ENCODE assay signal across 7 cellular contexts in genomic region chr10:26881600-26882331, GRCh38. TPM values are rescaled to one million over a fixed set of nuclear protein-coding genes. Genes with fewer than 3 reads are reported as not detected.
DNase-seq lines count a peak whose midpoint lies in the region; ATAC-seq, FAIRE-seq and TF ChIP-seq lines count a peak whose summit lies in the region.

No MANE protein-coding gene starts in this region.

- H3K9me3 Mint-ChIP-seq in glutamatergic neuron (ENCODE audit: unreplicated experiment) = peaks cover 2% of the 10 kb centered on the region

- no peaks in the 10 kb centered on the region for H3K27me3 Mint-ChIP-seq in glutamatergic neuron (ENCODE audit: unreplicated experiment)

- no peaks in the 10 kb centered on the region for H3K4me1 Mint-ChIP-seq in glutamatergic neuron (ENCODE audit: low read depth, unreplicated experiment)

- H3K27ac Mint-ChIP-seq in glutamatergic neuron (ENCODE audit: unreplicated experiment) = no peak overlapping the region

- TF ChIP-seq CTCF in WERI-Rb-1 (IDR thresholded peaks at IDR 0.05; ENCODE audit: low read depth, low read length) = peak; percentile 39
- peak; percentile 34 for TF ChIP-seq CTCF in glutamatergic neuron (IDR thresholded peaks at IDR 0.05; ENCODE audit: partially characterized antibody, unreplicated experiment)

- FAIRE-seq in G401.6 (lab: Jason Lieb, UNC) = peak; percentile 97
- peak; percentile 91 for FAIRE-seq in H54 (lab: Jason Lieb, UNC)

- no peaks in the 10 kb centered on the region for H3K9me3 ChIP-seq in WERI-Rb-1 (ENCODE audit: severe bottlenecking)

- no peaks in the 10 kb centered on the region for H3K36me3 ChIP-seq in WERI-Rb-1

- H3K27ac ChIP-seq in WERI-Rb-1 = no peak overlapping the region

- no peak overlapping the region for H3K4me3 ChIP-seq in WERI-Rb-1 (ENCODE audit: low read depth, low read length)

- H3K4me3 Mint-ChIP-seq in glutamatergic neuron (ENCODE audit: unreplicated experiment) = peak overlapping the region; percentile 3

- DNase-seq in H54 (ENCODE audit: insufficient read length, low spot score) (peak; percentile 18), NCI-H1694 treated with DMSO at 0.1 percent for 48 hours (lab: John Stamatoyannopoulos, UW) (peak; percentile 63), WERI-Rb-1 (no peak), glutamatergic neuron (no peak), renal cortical epithelial cell (ENCODE audit: low read depth) (peak; percentile 74)

- H3K27me3 ChIP-seq in WERI-Rb-1 (ENCODE audit: insufficient read depth, low read depth, severe bottlenecking) = no peaks in the 10 kb centered on the region

- no peak for ATAC-seq in GM18520 (IDR thresholded peaks at IDR 0.05; ENCODE audit: unreplicated experiment)

- no peaks in the 10 kb centered on the region for H3K36me3 Mint-ChIP-seq in glutamatergic neuron (ENCODE audit: unreplicated experiment)

- TF ChIP-seq POLR2A in H54 (IDR thresholded peaks at IDR 0.05; ENCODE audit: low read depth, low read length) = no peak

RNA-seq across cellular contexts. Expression of gene ABI1, which starts 21.0 kb away (rescaled TPM):
- 37.3 TPM for total RNA-seq in glutamatergic neuron (ENCODE audit: unreplicated experiment)
- total RNA-seq in renal cortical epithelial cell = 38.1 and 53.3 TPM in 2 replicates

Comparison
In these comparisons a context has a peak if more than half of its experiments do, and no peak if none do; other contexts are left out.
1. DNase-seq: peak in H54 (single experiment), NCI-H1694 treated with DMSO at 0.1 percent for 48 hours (single experiment) and renal cortical epithelial cell (single experiment); none in WERI-Rb-1 (single experiment) and glutamatergic neuron (single experiment).